ENCODE assay signal across 8 cellular contexts in the genomic region with DNA sequence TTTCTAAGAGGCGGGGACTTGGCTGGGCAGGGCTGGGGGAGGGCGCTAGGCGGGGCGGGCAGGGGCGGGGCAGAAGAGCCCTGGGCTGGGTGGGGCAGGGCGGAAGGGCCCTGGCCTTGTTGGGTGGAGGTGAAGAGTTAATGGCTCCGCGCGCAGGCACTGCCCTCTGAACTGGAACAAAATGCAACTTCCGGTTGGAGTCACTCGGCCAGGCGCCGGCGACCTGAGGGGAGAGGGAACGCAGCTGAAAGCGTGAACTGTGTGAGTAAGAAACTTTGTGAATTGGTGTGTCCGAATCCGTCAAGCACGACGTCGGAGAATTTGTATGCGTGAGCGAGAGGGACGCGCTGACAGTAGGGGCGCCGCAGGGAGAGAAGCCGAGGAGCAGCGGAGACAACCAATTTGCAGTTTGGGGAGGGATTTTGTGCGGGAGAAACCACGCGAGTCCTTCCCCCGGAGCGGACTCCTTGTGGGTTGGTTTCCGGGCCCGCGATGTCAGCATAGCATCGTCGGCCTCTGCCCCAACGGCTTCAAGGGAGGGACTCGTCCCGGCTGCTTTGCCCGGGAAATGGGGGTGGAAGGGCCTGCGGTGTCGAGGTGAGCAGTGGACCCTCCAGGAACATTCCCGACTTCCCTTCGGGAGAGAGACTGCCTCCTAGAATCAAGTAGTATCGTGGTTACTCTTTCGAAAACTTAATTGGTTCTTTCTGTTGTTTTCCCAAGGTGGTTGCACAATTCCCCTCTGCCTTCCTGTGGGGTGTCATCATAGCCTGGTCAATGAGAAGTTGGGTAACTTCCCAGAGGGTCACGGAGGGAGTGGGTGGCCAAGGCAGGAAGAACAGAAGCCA.
DNase-seq lines count a peak whose midpoint lies in the region; TF ChIP-seq lines count a peak whose summit lies in the region.

A gene with protein sequence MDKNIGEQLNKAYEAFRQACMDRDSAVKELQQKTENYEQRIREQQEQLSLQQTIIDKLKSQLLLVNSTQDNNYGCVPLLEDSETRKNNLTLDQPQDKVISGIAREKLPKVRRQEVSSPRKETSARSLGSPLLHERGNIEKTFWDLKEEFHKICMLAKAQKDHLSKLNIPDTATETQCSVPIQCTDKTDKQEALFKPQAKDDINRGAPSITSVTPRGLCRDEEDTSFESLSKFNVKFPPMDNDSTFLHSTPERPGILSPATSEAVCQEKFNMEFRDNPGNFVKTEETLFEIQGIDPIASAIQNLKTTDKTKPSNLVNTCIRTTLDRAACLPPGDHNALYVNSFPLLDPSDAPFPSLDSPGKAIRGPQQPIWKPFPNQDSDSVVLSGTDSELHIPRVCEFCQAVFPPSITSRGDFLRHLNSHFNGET (plus strand): TSS at position 203 of the 848 bp plus-strand sequence. CDS start 19,235 bp downstream, outside the sequence.

- peaks cover 29% of the 10 kb centered on the region for H3K4me1 Mint-ChIP-seq in nephron
- peaks cover 65% of the 10 kb centered on the region for H3K4me1 Mint-ChIP-seq in stimulated activated naive CD8-positive, alpha-beta T cell treated with anti-CD3 and anti-CD28 coated beads, Interleukin-15, Interleukin-2, amounts not matched to agents 100 ng/mL and 50 ng/mL, for 24 hours (ENCODE audit: low read depth)

- H3K36me3 Mint-ChIP-seq in nephron (ENCODE audit: low read depth): peaks cover 7% of the 10 kb centered on the region
- peaks cover 67% of the 10 kb centered on the region for H3K36me3 Mint-ChIP-seq in stimulated activated naive CD8-positive, alpha-beta T cell treated with anti-CD3 and anti-CD28 coated beads, Interleukin-15, Interleukin-2, amounts not matched to agents 100 ng/mL and 50 ng/mL, for 24 hours (ENCODE audit: low read depth)

- DNase-seq in EH (ENCODE audit: low read depth) (peak; percentile 97), GOT3 (lab: John Stamatoyannopoulos, UW) (peak; percentile 56), LNCaP clone FGC (ENCODE audit: low read depth) (peak; percentile 87), fibroblast of pulmonary artery (ENCODE audit: low read depth) (peak; percentile 99)
- DNase-seq in activated T-helper 9 cell treated with anti-CD3 and anti-CD28 coated beads, Interleukin-2, amount 50 U/mL, for 16 hours (ENCODE audit: low read depth): peak; percentile 79

- H3K4me3 ChIP-seq in LNCaP clone FGC (ENCODE audit: low read depth, low read length): peak within 1 kb of the TSS; percentile 73
- H3K4me3 ChIP-seq in fibroblast of pulmonary artery (replicated peaks; ENCODE audit: low read depth, low read length): peak within 1 kb of the TSS; percentile 82

- no peaks in the 10 kb centered on the region for H3K9me3 Mint-ChIP-seq in nephron
- H3K9me3 Mint-ChIP-seq in stimulated activated naive CD8-positive, alpha-beta T cell treated with anti-CD3 and anti-CD28 coated beads, Interleukin-15, Interleukin-2, amounts not matched to agents 100 ng/mL and 50 ng/mL, for 24 hours: no peaks in the 10 kb centered on the region

- H3K27me3 Mint-ChIP-seq in nephron (ENCODE audit: low read depth): no peaks in the 10 kb centered on the region
- no peaks in the 10 kb centered on the region for H3K27me3 Mint-ChIP-seq in stimulated activated naive CD8-positive, alpha-beta T cell treated with anti-CD3 and anti-CD28 coated beads, Interleukin-15, Interleukin-2, amounts not matched to agents 100 ng/mL and 50 ng/mL, for 24 hours

- H3K4me3 Mint-ChIP-seq in nephron: peak within 1 kb of the TSS; percentile 97 to 99 (median 98)
- H3K4me3 Mint-ChIP-seq in stimulated activated naive CD8-positive, alpha-beta T cell treated with anti-CD3 and anti-CD28 coated beads, Interleukin-15, Interleukin-2, amounts not matched to agents 100 ng/mL and 50 ng/mL, for 24 hours: peak within 1 kb of the TSS; percentile 97

- peak within 1 kb of the TSS; percentile 97 to 98 (median 98) for H3K27ac Mint-ChIP-seq in nephron
- H3K27ac Mint-ChIP-seq in stimulated activated naive CD8-positive, alpha-beta T cell treated with anti-CD3 and anti-CD28 coated beads, Interleukin-15, Interleukin-2, amounts not matched to agents 100 ng/mL and 50 ng/mL, for 24 hours: peak within 1 kb of the TSS; percentile 98

- peak; percentile 95 for TF ChIP-seq POLR2A in Raji (IDR thresholded peaks at IDR 0.05; ENCODE audit: insufficient read depth, low read depth, low read length)

- TF ChIP-seq CTCF in LNCaP clone FGC (IDR thresholded peaks at IDR 0.05; ENCODE audit: control insufficient read depth, extremely low read depth, insufficient read depth) (no peak), fibroblast of pulmonary artery (IDR thresholded peaks at IDR 0.05; ENCODE audit: low read length, missing control alignments) (no peak), nephron (IDR thresholded peaks at IDR 0.05; ENCODE audit: unreplicated experiment in 3 of 3) (no peak)

Comparison
In these comparisons a context has a peak if more than half of its experiments do, and no peak if none do; other contexts are left out.
1. Peak in every context shown above with its lines: DNase-seq and H3K4me3 ChIP-seq.